1 cellular context compared by ENCODE assay signal in the genomic region with DNA sequence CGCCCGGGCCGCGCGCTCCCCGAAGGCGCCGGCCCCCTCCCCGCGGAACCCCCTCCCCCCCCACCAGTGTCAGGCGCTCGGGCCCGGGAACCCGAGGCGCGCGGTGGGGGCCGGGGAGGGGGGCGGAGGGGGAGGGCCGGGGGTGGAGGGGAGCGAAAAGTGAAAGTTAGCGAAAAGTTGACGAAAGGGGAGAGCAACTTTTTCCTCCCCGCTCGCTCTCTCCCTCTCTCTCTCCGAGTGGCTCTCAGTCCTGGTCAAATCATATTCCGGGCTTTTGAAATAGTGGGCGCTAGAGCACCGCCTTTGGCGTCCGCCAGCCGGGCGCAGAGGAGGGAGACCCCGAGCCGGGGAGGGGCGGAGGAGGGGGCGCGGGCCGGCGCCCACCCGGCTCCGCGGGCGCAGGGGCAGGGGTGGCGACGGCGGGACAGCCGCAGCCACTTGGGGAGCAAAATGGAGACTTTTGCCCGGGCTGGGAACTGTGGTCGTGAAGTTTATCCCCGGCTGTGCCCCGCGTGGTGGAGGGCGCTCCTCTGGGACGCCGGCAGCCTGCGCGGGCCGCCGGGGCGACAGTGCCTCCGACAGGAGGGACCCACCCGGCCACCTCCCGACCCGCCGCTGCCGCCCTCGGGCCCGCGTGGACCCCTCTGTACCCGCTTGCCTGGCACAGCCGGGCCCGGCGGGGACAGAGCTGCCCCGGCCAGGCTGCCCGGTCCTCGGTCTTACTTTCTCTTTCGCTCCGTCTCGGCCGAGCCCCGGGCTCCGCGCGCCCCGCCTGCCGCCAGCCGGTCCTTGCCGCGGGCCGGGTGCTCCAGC.
A peak's percentile ranks its signal among the peaks of the same experiment; 100 is the strongest.
TF ChIP-seq lines count a peak whose summit lies in the region.

No MANE protein-coding gene starts in this region.

TF ChIP-seq in HepG2, 621 proteins besides CTCF, POLR2A, EP300 and RAD21 (continued from another document and continues in another):
- TF ChIP-seq ATF7 (IDR thresholded peaks at IDR 0.05) (no peak), ATF7 (CRISPR knock-in tag; IDR thresholded peaks at IDR 0.05) (no peak), MAFG (CRISPR knock-in tag; IDR thresholded peaks at IDR 0.05) (no peak), RXRB (CRISPR knock-in tag; IDR thresholded peaks at IDR 0.05; ENCODE audit: borderline replicate concordance) (no peak), NBN (conservative IDR thresholded peaks at IDR 0.05) (no peak), ZSCAN30 (CRISPR knock-in tag; IDR thresholded peaks at IDR 0.05) (no peak), PAF1 (CRISPR knock-in tag; IDR thresholded peaks at IDR 0.05) (no peak), PCBP1 (IDR thresholded peaks at IDR 0.05; ENCODE audit: borderline replicate concordance, low read depth, low read length) (no peak), SRF (IDR thresholded peaks at IDR 0.05; ENCODE audit: low read depth, low read length) (no peak), CHCHD3 (CRISPR knock-in tag; IDR thresholded peaks at IDR 0.05) (no peak), DNMT1 (CRISPR knock-in tag; IDR thresholded peaks at IDR 0.05) (no peak), ZNF777 (CRISPR knock-in tag; IDR thresholded peaks at IDR 0.05) (peak; percentile 65; the same call in 1 of the 2 replicates), MEIS2 (CRISPR knock-in tag; IDR thresholded peaks at IDR 0.05) (no peak), ZNF563 (CRISPR knock-in tag; IDR thresholded peaks at IDR 0.05) (no peak), TBP (CRISPR knock-in tag; IDR thresholded peaks at IDR 0.05) (no peak), FOXA3 (CRISPR knock-in tag; IDR thresholded peaks at IDR 0.05) (no peak), SOX13 (IDR thresholded peaks at IDR 0.05) (no peak), SOX13 (CRISPR knock-in tag; conservative IDR thresholded peaks at IDR 0.05 in 1 of 2, IDR thresholded peaks at IDR 0.05 in 1 of 2) (no peak), RXRA (CRISPR knock-in tag; IDR thresholded peaks at IDR 0.05) (no peak), ZNF3 (CRISPR knock-in tag; IDR thresholded peaks at IDR 0.05) (no peak), ATF1 (CRISPR knock-in tag; IDR thresholded peaks at IDR 0.05) (no peak), TAF1 (CRISPR knock-in tag; IDR thresholded peaks at IDR 0.05) (no peak), ZNF224 (CRISPR knock-in tag; IDR thresholded peaks at IDR 0.05) (no peak), ZNF572 (CRISPR knock-in tag; IDR thresholded peaks at IDR 0.05) (no peak), MEF2D (CRISPR knock-in tag; IDR thresholded peaks at IDR 0.05) (no peak), ZNF773 (CRISPR knock-in tag; IDR thresholded peaks at IDR 0.05; ENCODE audit: borderline replicate concordance) (no peak), MAZ (IDR thresholded peaks at IDR 0.05; ENCODE audit: borderline replicate concordance, low read depth, low read length) (no peak), MAZ (CRISPR knock-in tag; IDR thresholded peaks at IDR 0.05; ENCODE audit: low read depth) (peak; percentile 42; the same call in 1 of the 2 replicates), MED8 (CRISPR knock-in tag; IDR thresholded peaks at IDR 0.05; ENCODE audit: insufficient replicate concordance) (no peak), XBP1 (CRISPR knock-in tag; IDR thresholded peaks at IDR 0.05) (no peak), TEAD2 (CRISPR knock-in tag; IDR thresholded peaks at IDR 0.05) (no peak), PPARG (CRISPR knock-in tag; conservative IDR thresholded peaks at IDR 0.05) (no peak), ZNF441 (CRISPR knock-in tag; IDR thresholded peaks at IDR 0.05; ENCODE audit: borderline replicate concordance) (no peak), ZNF205 (CRISPR knock-in tag; IDR thresholded peaks at IDR 0.05) (no peak), EEA1 (CRISPR knock-in tag; IDR thresholded peaks at IDR 0.05; ENCODE audit: borderline replicate concordance) (no peak), GPN1 (CRISPR knock-in tag; IDR thresholded peaks at IDR 0.05; ENCODE audit: borderline replicate concordance) (no peak), ESRRA (CRISPR knock-in tag; IDR thresholded peaks at IDR 0.05; ENCODE audit: low read depth) (no peak), ZSCAN12 (CRISPR knock-in tag; IDR thresholded peaks at IDR 0.05) (no peak), ZZZ3 (CRISPR knock-in tag; IDR thresholded peaks at IDR 0.05; ENCODE audit: borderline replicate concordance) (no peak), IRX3 (CRISPR knock-in tag; IDR thresholded peaks at IDR 0.05; ENCODE audit: borderline replicate concordance, low read depth) (no peak), ZNF543 (CRISPR knock-in tag; IDR thresholded peaks at IDR 0.05) (no peak)
- TF ChIP-seq, protein P1, sequence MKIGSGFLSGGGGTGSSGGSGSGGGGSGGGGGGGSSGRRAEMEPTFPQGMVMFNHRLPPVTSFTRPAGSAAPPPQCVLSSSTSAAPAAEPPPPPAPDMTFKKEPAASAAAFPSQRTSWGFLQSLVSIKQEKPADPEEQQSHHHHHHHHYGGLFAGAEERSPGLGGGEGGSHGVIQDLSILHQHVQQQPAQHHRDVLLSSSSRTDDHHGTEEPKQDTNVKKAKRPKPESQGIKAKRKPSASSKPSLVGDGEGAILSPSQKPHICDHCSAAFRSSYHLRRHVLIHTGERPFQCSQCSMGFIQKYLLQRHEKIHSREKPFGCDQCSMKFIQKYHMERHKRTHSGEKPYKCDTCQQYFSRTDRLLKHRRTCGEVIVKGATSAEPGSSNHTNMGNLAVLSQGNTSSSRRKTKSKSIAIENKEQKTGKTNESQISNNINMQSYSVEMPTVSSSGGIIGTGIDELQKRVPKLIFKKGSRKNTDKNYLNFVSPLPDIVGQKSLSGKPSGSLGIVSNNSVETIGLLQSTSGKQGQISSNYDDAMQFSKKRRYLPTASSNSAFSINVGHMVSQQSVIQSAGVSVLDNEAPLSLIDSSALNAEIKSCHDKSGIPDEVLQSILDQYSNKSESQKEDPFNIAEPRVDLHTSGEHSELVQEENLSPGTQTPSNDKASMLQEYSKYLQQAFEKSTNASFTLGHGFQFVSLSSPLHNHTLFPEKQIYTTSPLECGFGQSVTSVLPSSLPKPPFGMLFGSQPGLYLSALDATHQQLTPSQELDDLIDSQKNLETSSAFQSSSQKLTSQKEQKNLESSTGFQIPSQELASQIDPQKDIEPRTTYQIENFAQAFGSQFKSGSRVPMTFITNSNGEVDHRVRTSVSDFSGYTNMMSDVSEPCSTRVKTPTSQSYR (CRISPR knock-in tag; IDR thresholded peaks at IDR 0.05; ENCODE audit: borderline replicate concordance) = no peak
- TF ChIP-seq, protein P2, sequence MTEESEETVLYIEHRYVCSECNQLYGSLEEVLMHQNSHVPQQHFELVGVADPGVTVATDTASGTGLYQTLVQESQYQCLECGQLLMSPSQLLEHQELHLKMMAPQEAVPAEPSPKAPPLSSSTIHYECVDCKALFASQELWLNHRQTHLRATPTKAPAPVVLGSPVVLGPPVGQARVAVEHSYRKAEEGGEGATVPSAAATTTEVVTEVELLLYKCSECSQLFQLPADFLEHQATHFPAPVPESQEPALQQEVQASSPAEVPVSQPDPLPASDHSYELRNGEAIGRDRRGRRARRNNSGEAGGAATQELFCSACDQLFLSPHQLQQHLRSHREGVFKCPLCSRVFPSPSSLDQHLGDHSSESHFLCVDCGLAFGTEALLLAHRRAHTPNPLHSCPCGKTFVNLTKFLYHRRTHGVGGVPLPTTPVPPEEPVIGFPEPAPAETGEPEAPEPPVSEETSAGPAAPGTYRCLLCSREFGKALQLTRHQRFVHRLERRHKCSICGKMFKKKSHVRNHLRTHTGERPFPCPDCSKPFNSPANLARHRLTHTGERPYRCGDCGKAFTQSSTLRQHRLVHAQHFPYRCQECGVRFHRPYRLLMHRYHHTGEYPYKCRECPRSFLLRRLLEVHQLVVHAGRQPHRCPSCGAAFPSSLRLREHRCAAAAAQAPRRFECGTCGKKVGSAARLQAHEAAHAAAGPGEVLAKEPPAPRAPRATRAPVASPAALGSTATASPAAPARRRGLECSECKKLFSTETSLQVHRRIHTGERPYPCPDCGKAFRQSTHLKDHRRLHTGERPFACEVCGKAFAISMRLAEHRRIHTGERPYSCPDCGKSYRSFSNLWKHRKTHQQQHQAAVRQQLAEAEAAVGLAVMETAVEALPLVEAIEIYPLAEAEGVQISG (CRISPR knock-in tag; IDR thresholded peaks at IDR 0.05) = no peak; the same call in 1 of the 2 replicates
- TF ChIP-seq, protein P3, sequence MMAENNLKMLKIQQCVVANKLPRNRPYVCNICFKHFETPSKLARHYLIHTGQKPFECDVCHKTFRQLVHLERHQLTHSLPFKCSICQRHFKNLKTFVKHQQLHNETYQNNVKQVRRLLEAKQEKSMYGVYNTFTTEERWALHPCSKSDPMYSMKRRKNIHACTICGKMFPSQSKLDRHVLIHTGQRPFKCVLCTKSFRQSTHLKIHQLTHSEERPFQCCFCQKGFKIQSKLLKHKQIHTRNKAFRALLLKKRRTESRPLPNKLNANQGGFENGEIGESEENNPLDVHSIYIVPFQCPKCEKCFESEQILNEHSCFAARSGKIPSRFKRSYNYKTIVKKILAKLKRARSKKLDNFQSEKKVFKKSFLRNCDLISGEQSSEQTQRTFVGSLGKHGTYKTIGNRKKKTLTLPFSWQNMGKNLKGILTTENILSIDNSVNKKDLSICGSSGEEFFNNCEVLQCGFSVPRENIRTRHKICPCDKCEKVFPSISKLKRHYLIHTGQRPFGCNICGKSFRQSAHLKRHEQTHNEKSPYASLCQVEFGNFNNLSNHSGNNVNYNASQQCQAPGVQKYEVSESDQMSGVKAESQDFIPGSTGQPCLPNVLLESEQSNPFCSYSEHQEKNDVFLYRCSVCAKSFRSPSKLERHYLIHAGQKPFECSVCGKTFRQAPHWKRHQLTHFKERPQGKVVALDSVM (CRISPR knock-in tag; IDR thresholded peaks at IDR 0.05) = no peak
- TF ChIP-seq, protein P4, sequence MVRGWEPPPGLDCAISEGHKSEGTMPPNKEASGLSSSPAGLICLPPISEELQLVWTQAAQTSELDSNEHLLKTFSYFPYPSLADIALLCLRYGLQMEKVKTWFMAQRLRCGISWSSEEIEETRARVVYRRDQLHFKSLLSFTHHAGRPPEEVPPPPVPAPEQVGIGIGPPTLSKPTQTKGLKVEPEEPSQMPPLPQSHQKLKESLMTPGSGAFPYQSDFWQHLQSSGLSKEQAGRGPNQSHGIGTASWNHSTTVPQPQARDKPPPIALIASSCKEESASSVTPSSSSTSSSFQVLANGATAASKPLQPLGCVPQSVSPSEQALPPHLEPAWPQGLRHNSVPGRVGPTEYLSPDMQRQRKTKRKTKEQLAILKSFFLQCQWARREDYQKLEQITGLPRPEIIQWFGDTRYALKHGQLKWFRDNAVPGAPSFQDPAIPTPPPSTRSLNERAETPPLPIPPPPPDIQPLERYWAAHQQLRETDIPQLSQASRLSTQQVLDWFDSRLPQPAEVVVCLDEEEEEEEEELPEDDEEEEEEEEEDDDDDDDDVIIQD (CRISPR knock-in tag; IDR thresholded peaks at IDR 0.05; ENCODE audit: low read depth) = no peak
- TF ChIP-seq, protein P5, sequence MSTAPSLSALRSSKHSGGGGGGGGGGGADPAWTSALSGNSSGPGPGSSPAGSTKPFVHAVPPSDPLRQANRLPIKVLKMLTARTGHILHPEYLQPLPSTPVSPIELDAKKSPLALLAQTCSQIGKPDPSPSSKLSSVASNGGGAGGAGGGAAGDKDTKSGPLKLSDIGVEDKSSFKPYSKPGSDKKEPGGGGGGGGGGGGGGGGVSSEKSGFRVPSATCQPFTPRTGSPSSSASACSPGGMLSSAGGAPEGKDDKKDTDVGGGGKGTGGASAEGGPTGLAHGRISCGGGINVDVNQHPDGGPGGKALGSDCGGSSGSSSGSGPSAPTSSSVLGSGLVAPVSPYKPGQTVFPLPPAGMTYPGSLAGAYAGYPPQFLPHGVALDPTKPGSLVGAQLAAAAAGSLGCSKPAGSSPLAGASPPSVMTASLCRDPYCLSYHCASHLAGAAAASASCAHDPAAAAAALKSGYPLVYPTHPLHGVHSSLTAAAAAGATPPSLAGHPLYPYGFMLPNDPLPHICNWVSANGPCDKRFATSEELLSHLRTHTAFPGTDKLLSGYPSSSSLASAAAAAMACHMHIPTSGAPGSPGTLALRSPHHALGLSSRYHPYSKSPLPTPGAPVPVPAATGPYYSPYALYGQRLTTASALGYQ (CRISPR knock-in tag; IDR thresholded peaks at IDR 0.05) = no peak
- TF ChIP-seq, protein P6, sequence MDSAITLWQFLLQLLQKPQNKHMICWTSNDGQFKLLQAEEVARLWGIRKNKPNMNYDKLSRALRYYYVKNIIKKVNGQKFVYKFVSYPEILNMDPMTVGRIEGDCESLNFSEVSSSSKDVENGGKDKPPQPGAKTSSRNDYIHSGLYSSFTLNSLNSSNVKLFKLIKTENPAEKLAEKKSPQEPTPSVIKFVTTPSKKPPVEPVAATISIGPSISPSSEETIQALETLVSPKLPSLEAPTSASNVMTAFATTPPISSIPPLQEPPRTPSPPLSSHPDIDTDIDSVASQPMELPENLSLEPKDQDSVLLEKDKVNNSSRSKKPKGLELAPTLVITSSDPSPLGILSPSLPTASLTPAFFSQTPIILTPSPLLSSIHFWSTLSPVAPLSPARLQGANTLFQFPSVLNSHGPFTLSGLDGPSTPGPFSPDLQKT (CRISPR knock-in tag; IDR thresholded peaks at IDR 0.05; ENCODE audit: borderline replicate concordance) = no peak
- TF ChIP-seq, protein P7, sequence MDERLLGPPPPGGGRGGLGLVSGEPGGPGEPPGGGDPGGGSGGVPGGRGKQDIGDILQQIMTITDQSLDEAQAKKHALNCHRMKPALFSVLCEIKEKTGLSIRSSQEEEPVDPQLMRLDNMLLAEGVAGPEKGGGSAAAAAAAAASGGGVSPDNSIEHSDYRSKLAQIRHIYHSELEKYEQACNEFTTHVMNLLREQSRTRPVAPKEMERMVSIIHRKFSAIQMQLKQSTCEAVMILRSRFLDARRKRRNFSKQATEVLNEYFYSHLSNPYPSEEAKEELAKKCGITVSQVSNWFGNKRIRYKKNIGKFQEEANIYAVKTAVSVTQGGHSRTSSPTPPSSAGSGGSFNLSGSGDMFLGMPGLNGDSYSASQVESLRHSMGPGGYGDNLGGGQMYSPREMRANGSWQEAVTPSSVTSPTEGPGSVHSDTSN (CRISPR knock-in tag; IDR thresholded peaks at IDR 0.05) = no peak
- TF ChIP-seq, protein P8, sequence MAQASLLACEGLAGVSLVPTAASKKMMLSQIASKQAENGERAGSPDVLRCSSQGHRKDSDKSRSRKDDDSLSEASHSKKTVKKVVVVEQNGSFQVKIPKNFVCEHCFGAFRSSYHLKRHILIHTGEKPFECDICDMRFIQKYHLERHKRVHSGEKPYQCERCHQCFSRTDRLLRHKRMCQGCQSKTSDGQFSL (CRISPR knock-in tag; IDR thresholded peaks at IDR 0.05) = no peak
- TF ChIP-seq, protein P9, sequence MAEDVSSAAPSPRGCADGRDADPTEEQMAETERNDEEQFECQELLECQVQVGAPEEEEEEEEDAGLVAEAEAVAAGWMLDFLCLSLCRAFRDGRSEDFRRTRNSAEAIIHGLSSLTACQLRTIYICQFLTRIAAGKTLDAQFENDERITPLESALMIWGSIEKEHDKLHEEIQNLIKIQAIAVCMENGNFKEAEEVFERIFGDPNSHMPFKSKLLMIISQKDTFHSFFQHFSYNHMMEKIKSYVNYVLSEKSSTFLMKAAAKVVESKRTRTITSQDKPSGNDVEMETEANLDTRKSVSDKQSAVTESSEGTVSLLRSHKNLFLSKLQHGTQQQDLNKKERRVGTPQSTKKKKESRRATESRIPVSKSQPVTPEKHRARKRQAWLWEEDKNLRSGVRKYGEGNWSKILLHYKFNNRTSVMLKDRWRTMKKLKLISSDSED (CRISPR knock-in tag; IDR thresholded peaks at IDR 0.05) = no peak
